In genomic region chr17:60135160-60135950, GRCh38 we compare ENCODE assay signal across 8 cellular contexts. TPM values are rescaled to one million over a fixed set of nuclear protein-coding genes. Genes with fewer than 3 reads are reported as not detected.
DNase-seq lines count a peak whose midpoint lies in the region; ATAC-seq, FAIRE-seq and TF ChIP-seq lines count a peak whose summit lies in the region.

No MANE protein-coding gene starts in this region.

- ATAC-seq in GM19468 (IDR thresholded peaks at IDR 0.05; ENCODE audit: extremely low read depth, unreplicated experiment): peak; percentile 88
- peak; percentile 81 to 94 for ATAC-seq in naive thymus-derived CD8-positive, alpha-beta T cell
- ATAC-seq in stimulated activated naive B cell treated with anti-CD40 and anti-IgM and Interleukin-4, amounts not matched to agents 10 μg/mL and 1 μg/mL and 100 μg/mL, for 72 hours (replicated peaks): peak; percentile 93 to 96

- peak; percentile 87 for FAIRE-seq in HTR-8/SVneo (lab: Jason Lieb, UNC)

- H3K4me3 Mint-ChIP-seq in naive thymus-derived CD8-positive, alpha-beta T cell: peak overlapping the region; percentile 87 to 97 (median 94)
- peak overlapping the region; percentile 91 to 96 for H3K4me3 Mint-ChIP-seq in stimulated activated naive B cell treated with anti-CD40 and anti-IgM and Interleukin-4, amounts not matched to agents 10 μg/mL and 1 μg/mL and 100 μg/mL, for 72 hours

- peak overlapping the region; percentile 65 for H3K9ac ChIP-seq in fibroblast of lung (ENCODE audit: insufficient read depth, low read length)

- H3K27me3 Mint-ChIP-seq in naive thymus-derived CD8-positive, alpha-beta T cell: peaks cover 8 to 32% (median 13%) of the 10 kb centered on the region in 5 donors
- peaks cover 24 to 31% of the 10 kb centered on the region in 2 donors for H3K27me3 Mint-ChIP-seq in stimulated activated naive B cell treated with anti-CD40 and anti-IgM and Interleukin-4, amounts not matched to agents 10 μg/mL and 1 μg/mL and 100 μg/mL, for 72 hours

- TF ChIP-seq CTCF in fibroblast of lung (conservative IDR thresholded peaks at IDR 0.05 in 1 of 2, IDR thresholded peaks at IDR 0.05 in 1 of 2; ENCODE audit: low read depth in 1 of 2, low read length in 2 of 2): no peak

- peak overlapping the region in 8 of 10 donors; percentile 30 to 85 (median 64) for H3K27ac Mint-ChIP-seq in naive thymus-derived CD8-positive, alpha-beta T cell
- peak overlapping the region; percentile 95 for H3K27ac Mint-ChIP-seq in stimulated activated naive B cell treated with anti-CD40 and anti-IgM and Interleukin-4, amounts not matched to agents 10 μg/mL and 1 μg/mL and 100 μg/mL, for 72 hours

- H3K4me3 ChIP-seq in fibroblast of lung (replicated peaks in 1 of 4; ENCODE audit: control extremely low read depth in 1 of 4, insufficient read depth in 1 of 4, low read depth in 3 of 4, low read length in 4 of 4): peak overlapping the region; percentile 64 to 92 (median 75)

- peak overlapping the region; percentile 90 for H2AFZ ChIP-seq in fibroblast of lung (ENCODE audit: low read length)

- H3K4me1 ChIP-seq in fibroblast of lung (ENCODE audit: control insufficient read depth, extremely low read depth, insufficient read depth, low read length): peaks cover 2% of the 10 kb centered on the region

- H3K36me3 ChIP-seq in fibroblast of lung (ENCODE audit: control insufficient read depth, insufficient read depth, low read length): peaks cover 2% of the 10 kb centered on the region

- peak overlapping the region; percentile 91 for H3K4me2 ChIP-seq in fibroblast of lung (ENCODE audit: extremely low read depth, insufficient read depth, low read length)

- peak overlapping the region; percentile 81 for H3K27ac ChIP-seq in fibroblast of lung (ENCODE audit: insufficient read depth, low read length)

- POLR2A ChIA-PET in naive thymus-derived CD8-positive, alpha-beta T cell (lab: Charles Lee): no interaction called here

- DNase-seq in COLO829 (ENCODE audit: low spot score) (peak; percentile 90), HTR-8/SVneo (ENCODE audit: insufficient read length, low spot score) (peak; percentile 98), fibroblast of lung (ENCODE audit: low read depth in 2 of 2) (peak; percentile 90 to 92)
- DNase-seq in activated T-helper 1 cell treated with anti-CD3 and anti-CD28 coated beads, Interleukin-2, amount 50 U/mL, for 16 hours (ENCODE audit: low read depth in 1 of 2, low spot score in 1 of 2): peak; percentile 39 to 76
- peak; percentile 53 to 81 (median 57) for DNase-seq in naive thymus-derived CD8-positive, alpha-beta T cell
- peak; percentile 85 for DNase-seq in stimulated activated naive B cell treated with anti-CD40 and anti-IgM and Interleukin-4, amounts not matched to agents 10 μg/mL and 1 μg/mL and 100 μg/mL, for 72 hours

- peaks cover 27 to 38% (median 34%) of the 10 kb centered on the region in 4 donors for H3K4me1 Mint-ChIP-seq in naive thymus-derived CD8-positive, alpha-beta T cell
- H3K4me1 Mint-ChIP-seq in stimulated activated naive B cell treated with anti-CD40 and anti-IgM and Interleukin-4, amounts not matched to agents 10 μg/mL and 1 μg/mL and 100 μg/mL, for 72 hours: peaks cover 32 to 44% of the 10 kb centered on the region in 2 donors

- peaks cover 28% of the 10 kb centered on the region for H3K27me3 ChIP-seq in fibroblast of lung (ENCODE audit: control insufficient read depth, insufficient read depth, low read length)

- H3K36me3 Mint-ChIP-seq in naive thymus-derived CD8-positive, alpha-beta T cell: peaks cover 8 to 14% (median 8%) of the 10 kb centered on the region in 3 donors
- H3K36me3 Mint-ChIP-seq in stimulated activated naive B cell treated with anti-CD40 and anti-IgM and Interleukin-4, amounts not matched to agents 10 μg/mL and 1 μg/mL and 100 μg/mL, for 72 hours: peaks cover 14 to 15% of the 10 kb centered on the region in 2 donors

- peaks cover 2% of the 10 kb centered on the region for H3K79me2 ChIP-seq in fibroblast of lung (ENCODE audit: control insufficient read depth, insufficient read depth, low read length)

- no peaks in the 10 kb centered on the region for H3K9me3 ChIP-seq in fibroblast of lung (ENCODE audit: control insufficient read depth, insufficient read depth, low read depth, low read length)

- H4K20me1 ChIP-seq in fibroblast of lung (ENCODE audit: control insufficient read depth, extremely low read depth, insufficient read depth, low read length): no peaks in the 10 kb centered on the region

- no peaks in the 10 kb centered on the region for H3K9me3 Mint-ChIP-seq in naive thymus-derived CD8-positive, alpha-beta T cell
- H3K9me3 Mint-ChIP-seq in stimulated activated naive B cell treated with anti-CD40 and anti-IgM and Interleukin-4, amounts not matched to agents 10 μg/mL and 1 μg/mL and 100 μg/mL, for 72 hours: peaks cover 4 to 5% of the 10 kb centered on the region in 2 donors

TF ChIP-seq in PFSK-1, 5 proteins besides CTCF, POLR2A, EP300 and RAD21:
- TF ChIP-seq TAF1 (IDR thresholded peaks at IDR 0.05; ENCODE audit: borderline replicate concordance, insufficient read depth, low read length) (peak; percentile 23; the same call in 1 of the 2 replicates), REST (IDR thresholded peaks at IDR 0.05; ENCODE audit: insufficient read depth in 1 of 2, low read depth in 2 of 2, low read length in 2 of 2) (0 out of 4 replicates have a peak, but pooled peaks have one; percentile 22 to 43), POLR2AphosphoS5 (IDR thresholded peaks at IDR 0.05; ENCODE audit: low read depth, low read length) (peak; percentile 66), SIN3A (IDR thresholded peaks at IDR 0.05; ENCODE audit: borderline replicate concordance, insufficient read depth, low read length) (no peak), FOXP2 (optimal IDR thresholded peaks at IDR 0.05; ENCODE audit: borderline replicate concordance, extremely low read depth, extremely low read length, insufficient read depth) (peak; percentile 57)

RNA-seq across cellular contexts. Expression of gene CA4, which starts 14.4 kb away (rescaled TPM):
- polyA plus RNA-seq in PFSK-1 (2012; ENCODE audit: insufficient read length, low read depth): not detected
- total RNA-seq in fibroblast of lung: under 0.01 TPM in 1 of 2 replicates, not detected in the other
- not detected in 2 replicates for polyA plus RNA-seq in fibroblast of lung
- polyA plus RNA-seq in fibroblast of lung (2012): not detected in 2 replicates
- not detected in 2 replicates for polyA minus RNA-seq in fibroblast of lung (ENCODE audit: low replicate concordance)
- total RNA-seq in naive thymus-derived CD8-positive, alpha-beta T cell: not detected
- not detected for polyA plus RNA-seq in naive thymus-derived CD8-positive, alpha-beta T cell

RNA-seq across cellular contexts. Expression of gene HEATR6, which starts 56.6 kb away (rescaled TPM):
- 12.8 TPM for polyA plus RNA-seq in PFSK-1 (2012; ENCODE audit: insufficient read length, low read depth)
- 15.4 and 20.3 TPM in 2 replicates for total RNA-seq in fibroblast of lung
- 16.6 and 17.8 TPM in 2 replicates for polyA plus RNA-seq in fibroblast of lung
- polyA plus RNA-seq in fibroblast of lung (2012): 9.2 and 10.9 TPM in 2 replicates
- 13.0 and 42.6 TPM in 2 replicates for polyA minus RNA-seq in fibroblast of lung (ENCODE audit: low replicate concordance)
- total RNA-seq in naive thymus-derived CD8-positive, alpha-beta T cell: 10 to 100 TPM; 16.4 to 22.1 TPM
- polyA plus RNA-seq in naive thymus-derived CD8-positive, alpha-beta T cell: 1 to 10 TPM; 7.0 to 9.6 (median 7.6) TPM

Comparison
In these comparisons a context has a peak if more than half of its experiments do, and no peak if none do; other contexts are left out.
1. Peak in every context shown above with its lines: DNase-seq, ATAC-seq, H3K4me3 ChIP-seq and H3K27ac ChIP-seq.